In the genomic region with DNA sequence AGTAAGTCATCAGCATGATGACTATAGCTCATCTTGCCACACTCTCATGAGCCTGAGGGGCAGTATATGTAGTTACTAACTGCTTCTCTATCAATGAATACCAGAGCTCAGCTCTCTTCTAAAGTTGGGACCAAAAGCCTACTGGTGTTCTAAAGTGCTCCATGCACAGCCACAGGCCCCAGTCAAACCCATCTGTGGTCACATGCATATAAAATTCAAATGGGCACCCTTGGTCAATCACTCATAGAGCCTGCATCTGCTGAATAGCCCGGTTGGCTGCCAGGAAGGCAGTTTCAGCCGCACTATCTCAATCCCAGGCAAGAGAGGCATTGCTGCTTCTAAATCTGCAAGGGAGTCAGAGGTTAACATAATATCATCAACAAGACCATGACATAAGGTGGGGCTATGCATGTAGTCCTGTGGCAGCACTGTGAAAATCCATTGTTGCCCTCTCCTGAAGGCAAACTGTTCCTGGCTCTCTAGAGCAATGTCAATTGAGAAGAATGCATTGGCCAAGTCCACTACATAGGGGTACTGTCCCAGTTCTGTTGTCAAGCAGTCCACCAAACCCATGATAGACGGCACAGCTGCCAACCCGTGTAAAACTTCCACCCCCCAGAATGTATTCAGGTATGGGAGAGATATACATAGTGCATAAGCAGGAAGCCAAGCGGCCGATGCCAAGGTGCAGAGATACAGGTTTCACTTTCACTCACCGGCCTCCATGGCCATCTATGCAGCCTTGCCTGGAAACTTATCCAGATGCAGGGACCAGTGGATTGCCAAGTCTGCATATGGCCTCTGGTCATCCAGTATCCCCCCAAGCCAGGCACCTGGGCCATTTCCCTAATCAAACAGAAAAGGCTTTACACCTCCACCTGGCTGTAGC, we compare ENCODE assay signal across 10 cellular contexts.
DNase-seq lines count a peak whose midpoint lies in the region; ATAC-seq and TF ChIP-seq lines count a peak whose summit lies in the region.
"Had no signal": no experiment of that assay in that cellular context is flagged by ENCODE, and none has a peak within 500 bp of the region (broad histone marks: within the 10 kb centered on the region; RNA-seq: fewer than 3 reads in every experiment).

No MANE protein-coding gene starts in this region.

- H3K36me3 Mint-ChIP-seq in activated CD4-positive, alpha-beta T cell treated with anti-CD3 and anti-CD28 coated beads, Interleukin-2, amount 10 ng/mL, durations not matched to agents 7 days and 5 days (ENCODE audit: low read depth): peaks cover 6% of the 10 kb centered on the region
- peaks cover 6 to 8% of the 10 kb centered on the region in 2 donors for H3K36me3 Mint-ChIP-seq in naive B cell

- DNase-seq in activated CD4-positive, alpha-beta T cell treated with anti-CD3 and anti-CD28 coated beads, Interleukin-2, amount 10 ng/mL, durations not matched to agents 7 days and 5 days: peak; percentile 42
- no peak for DNase-seq in naive B cell
- DNase-seq in NOMO-1 treated with DMSO at 0.1 percent for 48 hours (lab: John Stamatoyannopoulos, UW; ENCODE audit: unreplicated experiment): no peak
- DNase-seq in SK-N-DZ (ENCODE audit: low spot score): no peak
- no peak for DNase-seq in HEK293T (ENCODE audit: extremely low spot score)
- DNase-seq: stimulated activated CD4-positive, alpha-beta T cell treated with anti-CD3 and anti-CD28 coated beads, Interleukin-4, amount 100 ng/mL, for 4 hours; tibial artery had no signal

- peaks cover 10% of the 10 kb centered on the region for H3K9me3 Mint-ChIP-seq in activated CD4-positive, alpha-beta T cell treated with anti-CD3 and anti-CD28 coated beads, Interleukin-2, amount 10 ng/mL, durations not matched to agents 7 days and 5 days
- peaks cover 5 to 25% (median 14%) of the 10 kb centered on the region in 7 donors for H3K9me3 Mint-ChIP-seq in naive B cell

- no peaks in the 10 kb centered on the region for H3K27me3 Mint-ChIP-seq in activated CD4-positive, alpha-beta T cell treated with anti-CD3 and anti-CD28 coated beads, Interleukin-2, amount 10 ng/mL, durations not matched to agents 7 days and 5 days
- H3K27me3 Mint-ChIP-seq in naive B cell: peaks cover 0 to 8% (median 0%) of the 10 kb centered on the region in 3 donors

- peak overlapping the region; percentile 39 for H3K4me3 Mint-ChIP-seq in activated CD4-positive, alpha-beta T cell treated with anti-CD3 and anti-CD28 coated beads, Interleukin-2, amount 10 ng/mL, durations not matched to agents 7 days and 5 days
- H3K4me3 Mint-ChIP-seq in naive B cell: peak overlapping the region in 5 of 8 donors; percentile 2 to 43 (median 37)

- ATAC-seq in GM18511 (IDR thresholded peaks at IDR 0.05; ENCODE audit: unreplicated experiment) (peak; percentile 43), HG02610 (IDR thresholded peaks at IDR 0.05; ENCODE audit: unreplicated experiment) (peak; percentile 46), naive B cell (ENCODE audit: low read depth in 2 of 2) (no peak), HG03457 (IDR thresholded peaks at IDR 0.05; ENCODE audit: unreplicated experiment) (no peak)

- H3K4me1 Mint-ChIP-seq in activated CD4-positive, alpha-beta T cell treated with anti-CD3 and anti-CD28 coated beads, Interleukin-2, amount 10 ng/mL, durations not matched to agents 7 days and 5 days: peaks cover 27% of the 10 kb centered on the region
- H3K4me1 Mint-ChIP-seq in naive B cell: peaks cover 0 to 18% (median 12%) of the 10 kb centered on the region in 3 donors

- POLR2A ChIA-PET in activated CD4-positive, alpha-beta T cell treated with anti-CD3 and anti-CD28 coated beads, Interleukin-2, amount 10 ng/mL, durations not matched to agents 7 days and 5 days (lab: Charles Lee): no interaction called here
- POLR2A ChIA-PET in HEK293T (lab: Yijun Ruan, JAX): no interaction called here

- H3K27ac Mint-ChIP-seq in activated CD4-positive, alpha-beta T cell treated with anti-CD3 and anti-CD28 coated beads, Interleukin-2, amount 10 ng/mL, durations not matched to agents 7 days and 5 days: peak overlapping the region; percentile 83
- peak overlapping the region in 1 of 6 donors; percentile 45 for H3K27ac Mint-ChIP-seq in naive B cell

- CTCF ChIA-PET in activated CD4-positive, alpha-beta T cell treated with anti-CD3 and anti-CD28 coated beads, Interleukin-2, amount 10 ng/mL, durations not matched to agents 7 days and 5 days (lab: Charles Lee): interaction anchor here (1.1 kb wide), 1 partner anchor 14 kb away, joined by 5 read pairs; no protein-coding TSS in a partner anchor
- CTCF ChIA-PET in HEK293T (lab: Yijun Ruan, JAX): no interaction called here

TF ChIP-seq in HEK293T, 16 proteins besides CTCF, POLR2A, EP300 and RAD21:
- TF ChIP-seq NFRKB (IDR thresholded peaks at IDR 0.05) (no peak), FOXK2 (IDR thresholded peaks at IDR 0.05) (no peak), HDGF (IDR thresholded peaks at IDR 0.05; ENCODE audit: borderline replicate concordance) (no peak), ARNT (IDR thresholded peaks at IDR 0.05) (no peak), L3MBTL2 (conservative IDR thresholded peaks at IDR 0.05) (no peak), LEF1 (IDR thresholded peaks at IDR 0.05; ENCODE audit: borderline replicate concordance) (no peak), FOXM1 (IDR thresholded peaks at IDR 0.05; ENCODE audit: borderline replicate concordance) (no peak), ZNF384 (IDR thresholded peaks at IDR 0.05) (no peak), BHLHE40 (IDR thresholded peaks at IDR 0.05; ENCODE audit: borderline replicate concordance) (no peak), ELF4 (IDR thresholded peaks at IDR 0.05) (no peak)
TF ChIP-seq in HEK293T: peak in this region for 0.

Comparison
In these comparisons a context has a peak if more than half of its experiments do, and no peak if none do; other contexts are left out.
1. ATAC-seq: peak in GM18511 (single experiment) and HG02610 (single experiment); none in naive B cell (0 of 2) and HG03457 (single experiment).